ENCODE assay signal across 20 cellular contexts in the genomic region with DNA sequence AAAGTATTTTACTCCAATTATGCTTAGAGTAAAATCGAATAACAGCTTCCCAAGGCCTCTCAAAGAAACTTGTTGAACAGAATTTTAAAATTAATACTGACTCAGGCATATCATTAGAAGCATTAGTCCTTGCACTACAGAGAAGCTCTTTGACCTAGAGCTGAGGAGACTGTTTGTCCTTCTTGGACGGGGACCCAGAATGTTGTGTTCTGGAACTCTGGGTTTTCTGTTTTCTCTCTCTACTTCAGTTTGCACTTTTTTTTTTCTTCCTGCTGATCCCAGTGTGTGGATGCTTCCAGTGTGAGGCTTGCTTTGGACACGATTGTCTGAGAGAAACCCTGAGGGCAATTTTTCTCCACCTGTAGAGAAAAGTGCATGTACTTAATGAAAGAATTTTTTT.
"Had no signal": no experiment of that assay in that cellular context is flagged by ENCODE, and none has a peak within 500 bp of the region (broad histone marks: within the 10 kb centered on the region; RNA-seq: fewer than 3 reads in every experiment).

No MANE protein-coding gene starts in this region.

- H3K27me3 ChIP-seq: body of pancreas, stomach, transverse colon, vagina had no signal

- H3K4me3 ChIP-seq: body of pancreas, psoas muscle, stomach, transverse colon, vagina had no signal

- H3K27ac ChIP-seq: body of pancreas, epithelial cell of prostate, psoas muscle, stomach, transverse colon, vagina had no signal

- ATAC-seq: activated CD8-positive, alpha-beta T cell treated with anti-CD3 and anti-CD28 coated beads for 36 hours; activated naive CD4-positive, alpha-beta T cell treated with anti-CD3 and anti-CD28 coated beads, Interleukin-2, amount 50 U/mL, for 72 hours; activated T-cell treated with anti-CD3 and anti-CD28 coated beads, Interleukin-2, amount 50 U/mL, for 72 hours; body of pancreas; psoas muscle had no signal

- DNase-seq: activated B cell treated with CpG ODN at 0.5 μM for 24 hours; activated CD4-positive, alpha-beta T cell treated with anti-CD3 and anti-CD28 coated beads for 48 hours; activated CD8-positive, alpha-beta memory T cell treated with anti-CD3 and anti-CD28 coated beads, Interleukin-2, amount 50 U/mL, for 4 hours; activated CD8-positive, alpha-beta T cell treated with anti-CD3 and anti-CD28 coated beads for 36 hours; activated gamma-delta T cell; activated T-cell treated with anti-CD3 and anti-CD28 coated beads, Interleukin-2, amount 50 U/mL, for 72 hours; amniotic stem cell; body of pancreas; dermis blood vessel endothelial cell; islet precursor cell; nephron progenitor cell; occipital lobe; psoas muscle; stimulated activated CD4-positive, alpha-beta T cell treated with anti-CD3 and anti-CD28 coated beads, Interleukin-1b, Interleukin-23, amount 100 ng/mL, for 48 hours; stomach; SW 1271; transverse colon had no signal

- H3K9me3 ChIP-seq: body of pancreas, psoas muscle, transverse colon, vagina had no signal

- H3K4me1 ChIP-seq: body of pancreas, psoas muscle, stomach, transverse colon, vagina had no signal

- H3K36me3 ChIP-seq: stomach, transverse colon, vagina had no signal
